In the genomic region with DNA sequence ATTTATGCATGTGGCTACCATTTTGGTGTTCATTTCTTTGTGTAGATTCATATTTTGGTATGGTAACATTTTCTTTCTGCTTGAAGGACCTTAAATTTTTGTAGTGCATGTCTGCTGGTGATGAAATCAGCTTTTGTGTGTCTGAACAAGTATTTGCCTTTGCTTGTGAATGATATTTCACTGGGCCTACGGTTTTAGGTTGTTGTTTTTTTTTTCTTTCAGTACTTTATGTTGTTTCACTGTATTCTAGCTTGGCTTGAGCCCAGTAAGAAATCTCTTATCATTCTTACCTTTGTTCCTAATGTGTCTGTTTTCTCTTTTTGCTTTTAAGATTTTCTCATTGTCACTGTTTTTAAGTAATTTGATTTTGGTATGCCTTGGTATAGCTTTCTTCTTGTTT, we compare ENCODE assay signal across 13 cellular contexts. TPM values are rescaled to one million over a fixed set of nuclear protein-coding genes. Genes with fewer than 3 reads are reported as not detected.
DNase-seq lines count a peak whose midpoint lies in the region; ATAC-seq and TF ChIP-seq lines count a peak whose summit lies in the region.
"Had no signal": no experiment of that assay in that cellular context is flagged by ENCODE, and none has a peak within 500 bp of the region (broad histone marks: within the 10 kb centered on the region; RNA-seq: fewer than 3 reads in every experiment).

No MANE protein-coding gene starts in this region.

- H3K4me3 ChIP-seq in OCI-LY7 (ENCODE audit: low read depth, low read length, poor library complexity, severe bottlenecking): no peak overlapping the region
- H3K4me3 ChIP-seq: cardiac muscle cell had no signal

- H3K4me1 ChIP-seq in OCI-LY7 (ENCODE audit: insufficient read depth, low read length, poor library complexity, severe bottlenecking): no peaks in the 10 kb centered on the region

- peaks cover 19% of the 10 kb centered on the region; the same call in 1 of the 2 replicates for H3K79me2 ChIP-seq in OCI-LY7 (ENCODE audit: insufficient read depth, low read depth, low read length)

- H3K27ac ChIP-seq in epithelial cell of prostate (peak overlapping the region; percentile 61), OCI-LY7 (ENCODE audit: low read depth, low read length, poor library complexity, severe bottlenecking) (no peak overlapping the region)
- H3K27ac ChIP-seq: cardiac muscle cell had no signal

- no peaks in the 10 kb centered on the region for H3K9me2 ChIP-seq in OCI-LY7 (ENCODE audit: insufficient read depth, low read length)

- H3K27me3 Mint-ChIP-seq in activated naive CD4-positive, alpha-beta T cell treated with anti-CD3 and anti-CD28 coated beads for 36 hours (ENCODE audit: low read depth): no peaks in the 10 kb centered on the region
- H3K27me3 Mint-ChIP-seq in WTC11 (ENCODE audit: low read depth) (no peaks in the 10 kb centered on the region), osteocyte (ENCODE audit: unreplicated experiment) (no peaks in the 10 kb centered on the region)
- no peaks in the 10 kb centered on the region for H3K27me3 Mint-ChIP-seq in T-helper 2 cell treated with Interferon-gamma antibody and Interleukin-4, amounts not matched to agents 5 μg/mL and 100 μg/mL, for 36 hours (ENCODE audit: low read depth)

- no peaks in the 10 kb centered on the region for H3K9me3 Mint-ChIP-seq in activated naive CD4-positive, alpha-beta T cell treated with anti-CD3 and anti-CD28 coated beads for 36 hours
- H3K9me3 Mint-ChIP-seq in WTC11: no peaks in the 10 kb centered on the region
- H3K9me3 Mint-ChIP-seq in osteocyte (ENCODE audit: unreplicated experiment): no peaks in the 10 kb centered on the region
- H3K9me3 Mint-ChIP-seq in T-helper 2 cell treated with Interferon-gamma antibody and Interleukin-4, amounts not matched to agents 5 μg/mL and 100 μg/mL, for 36 hours: no peaks in the 10 kb centered on the region

- TF ChIP-seq CTCF in WTC11 (IDR thresholded peaks at IDR 0.05): no peak
- no peak for TF ChIP-seq CTCF in osteocyte (IDR thresholded peaks at IDR 0.05)
- TF ChIP-seq CTCF in OCI-LY7 (conservative IDR thresholded peaks at IDR 0.05; ENCODE audit: low read length): no peak

- no peak overlapping the region for H2AFZ ChIP-seq in OCI-LY7 (ENCODE audit: low read length)

- intact Hi-C loops in activated naive CD4-positive, alpha-beta T cell treated with anti-CD3 and anti-CD28 coated beads for 36 hours (cut with micrococcal nuclease): no loop called here
- intact Hi-C loops in OCI-LY7 (cut with micrococcal nuclease; ENCODE audit: unreplicated experiment): no loop called here

- no peaks in the 10 kb centered on the region for H3K36me3 ChIP-seq in OCI-LY7 (ENCODE audit: insufficient read depth, low read length)
- H3K36me3 ChIP-seq: cardiac muscle cell had no signal

- no peak overlapping the region for H3K4me3 Mint-ChIP-seq in activated naive CD4-positive, alpha-beta T cell treated with anti-CD3 and anti-CD28 coated beads for 36 hours
- H3K4me3 Mint-ChIP-seq in WTC11 (no peak overlapping the region), osteocyte (ENCODE audit: unreplicated experiment) (no peak overlapping the region)
- H3K4me3 Mint-ChIP-seq in T-helper 2 cell treated with Interferon-gamma antibody and Interleukin-4, amounts not matched to agents 5 μg/mL and 100 μg/mL, for 36 hours: no peak overlapping the region

- CTCF ChIA-PET in activated naive CD4-positive, alpha-beta T cell treated with anti-CD3 and anti-CD28 coated beads for 36 hours (lab: Charles Lee): interaction anchor here (0.6 kb wide), 1 partner anchor 512 kb away, joined by 3 read pairs; no protein-coding TSS in a partner anchor
- CTCF ChIA-PET in WTC11 (lab: Charles Lee): interaction anchor here (0.7 kb wide), 1 partner anchor 56 kb away, joined by 3 read pairs; no protein-coding TSS in a partner anchor
- CTCF ChIA-PET in OCI-LY7 (lab: Charles Lee; ENCODE audit: unreplicated experiment): no interaction called here

- POLR2A ChIA-PET in WTC11 (lab: Charles Lee): no interaction called here
- POLR2A ChIA-PET in OCI-LY7 (lab: Charles Lee): interaction anchor here (0.6 to 0.9 kb wide), 3 partner anchors 13 to 248 kb away, joined by 3 to 4 read pairs (median 3); no protein-coding TSS in a partner anchor

- no TSS peak for BruUV-seq in OCI-LY7 (replicated peaks; lab: Mats Ljungman, UMichigan)

- H3K27ac Mint-ChIP-seq in activated naive CD4-positive, alpha-beta T cell treated with anti-CD3 and anti-CD28 coated beads for 36 hours: peak overlapping the region; percentile 19
- peak overlapping the region; percentile 43 for H3K27ac Mint-ChIP-seq in WTC11
- peak overlapping the region; percentile 73 for H3K27ac Mint-ChIP-seq in osteocyte (ENCODE audit: unreplicated experiment)
- no peak overlapping the region for H3K27ac Mint-ChIP-seq in T-helper 2 cell treated with Interferon-gamma antibody and Interleukin-4, amounts not matched to agents 5 μg/mL and 100 μg/mL, for 36 hours

- ATAC-seq in WTC11: no peak

- H3K36me3 Mint-ChIP-seq in activated naive CD4-positive, alpha-beta T cell treated with anti-CD3 and anti-CD28 coated beads for 36 hours (ENCODE audit: low read depth): peaks cover 3% of the 10 kb centered on the region
- H3K36me3 Mint-ChIP-seq in WTC11 (no peaks in the 10 kb centered on the region), osteocyte (ENCODE audit: unreplicated experiment) (no peaks in the 10 kb centered on the region)
- H3K36me3 Mint-ChIP-seq in T-helper 2 cell treated with Interferon-gamma antibody and Interleukin-4, amounts not matched to agents 5 μg/mL and 100 μg/mL, for 36 hours (ENCODE audit: low read depth): no peaks in the 10 kb centered on the region

- no peak for DNase-seq in activated naive CD4-positive, alpha-beta T cell treated with anti-CD3 and anti-CD28 coated beads for 36 hours
- no peak for DNase-seq in activated naive CD4-positive, alpha-beta T cell (lab: John Stamatoyannopoulos, UW)
- DNase-seq in WTC11 (ENCODE audit: low spot score) (no peak), epithelial cell of prostate (ENCODE audit: low read depth, low spot score) (no peak), osteocyte (ENCODE audit: extremely low spot score, unreplicated experiment) (no peak), OCI-LY7 (ENCODE audit: low spot score) (no peak), SHP77 (lab: John Stamatoyannopoulos, UW) (no peak)
- no peak for DNase-seq in T-helper 2 cell treated with Interferon-gamma antibody and Interleukin-4, amounts not matched to agents 5 μg/mL and 100 μg/mL, for 36 hours (ENCODE audit: low spot score)
- DNase-seq: activated T-cell treated with anti-CD3 and anti-CD28 coated beads, Interleukin-2, amount 50 U/mL, for 48 hours; H7; Karpas-422; NCI-H510A treated with DMSO at 0.1 percent for 48 hours had no signal

- peaks cover 30% of the 10 kb centered on the region for H3K4me1 Mint-ChIP-seq in activated naive CD4-positive, alpha-beta T cell treated with anti-CD3 and anti-CD28 coated beads for 36 hours (ENCODE audit: low read depth)
- peaks cover 4% of the 10 kb centered on the region for H3K4me1 Mint-ChIP-seq in WTC11
- peaks cover 32% of the 10 kb centered on the region for H3K4me1 Mint-ChIP-seq in osteocyte (ENCODE audit: unreplicated experiment)
- H3K4me1 Mint-ChIP-seq in T-helper 2 cell treated with Interferon-gamma antibody and Interleukin-4, amounts not matched to agents 5 μg/mL and 100 μg/mL, for 36 hours (ENCODE audit: low read depth): peaks cover 21% of the 10 kb centered on the region

- H4K20me1 ChIP-seq in OCI-LY7 (ENCODE audit: insufficient read depth, low read length): peaks cover 4% of the 10 kb centered on the region; the same call in 1 of the 2 replicates

- H3K4me2 ChIP-seq in OCI-LY7 (ENCODE audit: low read length): no peak overlapping the region

- H3K9me3 ChIP-seq in OCI-LY7 (ENCODE audit: low read length): no peaks in the 10 kb centered on the region

TF ChIP-seq in WTC11, 78 proteins besides CTCF, POLR2A, EP300 and RAD21 (continues in another document):
- no peak for TF ChIP-seq ZNF232 (CRISPR knock-in tag; IDR thresholded peaks at IDR 0.05)
- no peak for TF ChIP-seq RELA (CRISPR knock-in tag; IDR thresholded peaks at IDR 0.05; ENCODE audit: borderline replicate concordance)
- TF ChIP-seq ZNF396 (CRISPR knock-in tag; IDR thresholded peaks at IDR 0.05; ENCODE audit: borderline replicate concordance): no peak
- TF ChIP-seq, protein P1, sequence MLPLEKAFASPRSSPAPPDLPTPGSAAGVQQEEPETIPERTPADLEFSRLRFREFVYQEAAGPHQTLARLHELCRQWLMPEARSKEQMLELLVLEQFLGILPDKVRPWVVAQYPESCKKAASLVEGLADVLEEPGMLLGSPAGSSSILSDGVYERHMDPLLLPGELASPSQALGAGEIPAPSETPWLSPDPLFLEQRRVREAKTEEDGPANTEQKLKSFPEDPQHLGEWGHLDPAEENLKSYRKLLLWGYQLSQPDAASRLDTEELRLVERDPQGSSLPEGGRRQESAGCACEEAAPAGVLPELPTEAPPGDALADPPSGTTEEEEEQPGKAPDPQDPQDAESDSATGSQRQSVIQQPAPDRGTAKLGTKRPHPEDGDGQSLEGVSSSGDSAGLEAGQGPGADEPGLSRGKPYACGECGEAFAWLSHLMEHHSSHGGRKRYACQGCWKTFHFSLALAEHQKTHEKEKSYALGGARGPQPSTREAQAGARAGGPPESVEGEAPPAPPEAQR (CRISPR knock-in tag; IDR thresholded peaks at IDR 0.05): no peak
- no peak for TF ChIP-seq ATF1 (CRISPR knock-in tag; IDR thresholded peaks at IDR 0.05)
- TF ChIP-seq IRF2 (CRISPR knock-in tag; IDR thresholded peaks at IDR 0.05; ENCODE audit: borderline replicate concordance, low read depth): no peak
- TF ChIP-seq, protein P2, sequence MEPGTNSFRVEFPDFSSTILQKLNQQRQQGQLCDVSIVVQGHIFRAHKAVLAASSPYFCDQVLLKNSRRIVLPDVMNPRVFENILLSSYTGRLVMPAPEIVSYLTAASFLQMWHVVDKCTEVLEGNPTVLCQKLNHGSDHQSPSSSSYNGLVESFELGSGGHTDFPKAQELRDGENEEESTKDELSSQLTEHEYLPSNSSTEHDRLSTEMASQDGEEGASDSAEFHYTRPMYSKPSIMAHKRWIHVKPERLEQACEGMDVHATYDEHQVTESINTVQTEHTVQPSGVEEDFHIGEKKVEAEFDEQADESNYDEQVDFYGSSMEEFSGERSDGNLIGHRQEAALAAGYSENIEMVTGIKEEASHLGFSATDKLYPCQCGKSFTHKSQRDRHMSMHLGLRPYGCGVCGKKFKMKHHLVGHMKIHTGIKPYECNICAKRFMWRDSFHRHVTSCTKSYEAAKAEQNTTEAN (CRISPR knock-in tag; IDR thresholded peaks at IDR 0.05): no peak
- no peak for TF ChIP-seq FOXJ3 (CRISPR knock-in tag; IDR thresholded peaks at IDR 0.05; ENCODE audit: borderline replicate concordance)
- no peak for TF ChIP-seq ZNF121 (CRISPR knock-in tag; IDR thresholded peaks at IDR 0.05)

RNA-seq across cellular contexts. Expression of a gene that starts 31.9 kb away (rescaled TPM):
- 10 to 100 TPM; 15.3 to 16.9 TPM for total RNA-seq in activated naive CD4-positive, alpha-beta T cell treated with anti-CD3 and anti-CD28 coated beads for 36 hours
- total RNA-seq in WTC11 (2021) (20.9 to 23.0 TPM (median 21.7 TPM) in 3 replicates), osteocyte (25.9 and 26.4 TPM in 2 replicates), OCI-LY7 (2022) (16.7 and 18.9 TPM in 2 replicates)
- total RNA-seq in OCI-LY7 (2014; rRNA removed; shearing (Covaris generic)): 8.3 and 8.8 TPM in 2 replicates
